ENCODE assay signal across 24 cellular contexts in the genomic region with DNA sequence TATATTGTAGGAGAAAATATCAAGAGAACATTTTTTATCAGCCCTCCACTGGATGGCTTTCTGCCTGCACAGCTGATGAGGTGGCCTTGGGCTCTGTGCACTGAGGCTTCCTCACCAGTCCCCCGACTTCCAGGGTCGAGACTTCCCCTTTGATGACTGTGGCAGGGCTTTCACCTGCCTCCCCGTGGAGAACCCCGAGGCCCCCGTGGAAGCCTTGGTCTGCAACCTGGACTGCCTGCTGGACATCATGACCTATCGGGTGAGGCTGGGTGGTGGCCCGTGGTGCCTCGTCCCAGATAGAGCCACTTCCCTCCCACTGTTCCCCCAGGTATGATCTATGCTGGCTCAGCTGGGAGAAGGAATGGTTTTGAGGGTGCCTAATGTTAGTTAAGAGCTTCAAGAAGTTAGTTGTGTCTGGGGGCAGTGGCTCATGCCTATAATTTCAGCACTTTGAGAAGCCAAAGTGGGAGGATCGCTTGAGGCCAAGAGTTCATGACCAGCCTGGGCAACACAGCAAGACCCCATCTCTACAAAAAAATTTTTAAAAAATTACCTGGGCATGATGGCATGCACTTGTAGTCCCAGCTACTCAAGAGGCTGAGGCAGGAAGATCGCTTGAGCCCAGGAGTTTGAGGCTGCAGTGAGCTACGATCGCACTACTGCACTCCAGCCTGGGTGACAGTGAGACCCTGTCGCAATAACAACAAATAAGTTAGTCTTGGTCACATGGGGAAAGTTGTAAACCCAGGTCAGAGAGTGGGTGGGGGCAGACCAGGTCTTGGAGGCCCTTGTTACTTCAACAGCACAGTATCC.
"Had no signal": no experiment of that assay in that cellular context is flagged by ENCODE, and none has a peak within 500 bp of the region (broad histone marks: within the 10 kb centered on the region; RNA-seq: fewer than 3 reads in every experiment).

No MANE protein-coding gene starts in this region.

- H3K27ac ChIP-seq: brain microvascular endothelial cell, cardiac muscle cell, SJSA1 had no signal

- H3K9me3 ChIP-seq: SJSA1 had no signal

- DNase-seq: activated CD4-positive, alpha-beta T cell treated with anti-CD3 and anti-CD28 coated beads for 4 hours; activated CD8-positive, alpha-beta memory T cell treated with anti-CD3 and anti-CD28 coated beads, Interleukin-2, amount 50 U/mL, for 4 hours; activated CD8-positive, alpha-beta T cell treated with anti-CD3 and anti-CD28 coated beads for 36 hours; activated gamma-delta T cell treated with Interleukin-2 at 50 U/mL for 16 hours; activated naive CD4-positive, alpha-beta T cell treated with anti-CD3 and anti-CD28 coated beads, Interleukin-2, amount 10 ng/mL, durations not matched to agents 7 days and 5 days; activated naive CD8-positive, alpha-beta T cell treated with anti-CD3 and anti-CD28 coated beads for 36 hours; activated T-cell treated with anti-CD3 and anti-CD28 coated beads, Interleukin-2, amount 50 U/mL, for 72 hours; brain microvascular endothelial cell; Kasumi-1; KBM-7; MV-4-11; NCI-H1105; NCI-H1436; NCI-H1694 treated with DMSO at 0.1 percent for 48 hours; NCI-H2029 treated with DMSO at 0.1 percent for 48 hours; NCI-H446; NCI-H524; SHP77; SW 1271 had no signal

- H3K27me3 ChIP-seq: brain microvascular endothelial cell, cardiac muscle cell, SJSA1 had no signal

- ATAC-seq: activated CD4-positive, CD25-positive, alpha-beta regulatory T cell treated with anti-CD3 and anti-CD28 coated beads, Interleukin-2, amount 50 U/mL, for 24 hours; activated CD8-positive, alpha-beta T cell treated with anti-CD3 and anti-CD28 coated beads for 36 hours; activated T-cell treated with anti-CD3 and anti-CD28 coated beads, Interleukin-2, amount 50 U/mL, for 72 hours; Panc1; SK-N-SH treated with all-trans-retinoic acid at 6 μM for 48 hours had no signal

- H3K4me1 ChIP-seq: SJSA1 had no signal

- H3K36me3 ChIP-seq: SJSA1 had no signal

- H3K4me3 ChIP-seq: cardiac muscle cell, SJSA1 had no signal
